ENCODE assay signal across 8 cellular contexts in genomic region chr3:8406479-8406878, GRCh38.
"Had no signal": no experiment of that assay in that cellular context is flagged by ENCODE, and none has a peak within 500 bp of the region (broad histone marks: within the 10 kb centered on the region; RNA-seq: fewer than 3 reads in every experiment).

No MANE protein-coding gene starts in this region.

- H3K4me3 ChIP-seq: GM12878 had no signal

- FAIRE-seq: G401.6, GM12878, GM12891, GM12892, GM18507, GM19239 had no signal

- ATAC-seq: GM12878 had no signal

- DNase-seq: GDM1, GF-D8 had no signal
